29 cellular contexts compared by ENCODE assay signal in genomic region chr6:86508230-86508629, GRCh38.
"Had no signal": no experiment of that assay in that cellular context is flagged by ENCODE, and none has a peak within 500 bp of the region (broad histone marks: within the 10 kb centered on the region; RNA-seq: fewer than 3 reads in every experiment).

No MANE protein-coding gene starts in this region.

- DNase-seq: stimulated activated CD4-positive, alpha-beta T cell treated with anti-CD3 and anti-CD28 coated beads, Interleukin-2, amount 100 ng/mL, for 48 hours; stimulated activated CD4-positive, alpha-beta T cell treated with anti-CD3 and anti-CD28 coated beads, Interleukin-4, amount 100 ng/mL, for 1 hour; stimulated activated CD4-positive, alpha-beta T cell treated with anti-CD3 and anti-CD28 coated beads, Interleukin-4, amount 100 ng/mL, for 24 hours; stimulated activated CD4-positive, alpha-beta T cell treated with anti-CD3 and anti-CD28 coated beads, Interleukin-4, amount 100 ng/mL, for 4 hours; stimulated activated CD8-positive, alpha-beta memory T cell treated with anti-CD3 and anti-CD28 coated beads, Interleukin-4, amount 100 ng/mL, for 48 hours; stimulated activated naive B cell treated with anti-CD40 and anti-IgM and Interleukin-4, amounts not matched to agents 10 μg/mL and 1 μg/mL and 100 μg/mL, for 72 hours; stimulated activated naive CD4-positive, alpha-beta T cell; stimulated activated naive CD4-positive, alpha-beta T cell treated with Interleukin-2 at 50 U/mL for 16 hours; stimulated activated naive CD8-positive, alpha-beta T cell treated with anti-CD3 and anti-CD28 coated beads, Interleukin-15, amount 100 ng/mL, for 72 hours; stimulated activated naive CD8-positive, alpha-beta T cell treated with anti-CD3 and anti-CD28 coated beads, Interleukin-15, Interleukin-2, amounts not matched to agents 100 U/mL and 50 U/mL, for 24 hours; stomach; substantia nigra; testis; thyroid gland; tibial artery; transverse colon; trophoblast cell; upper lobe of left lung; upper lobe of right lung; uterus had no signal

- H3K9me3 ChIP-seq: stomach, testis, thoracic aorta, thyroid gland, tibial artery, transverse colon, upper lobe of left lung, upper lobe of right lung, uterus, vagina had no signal

- H3K27me3 ChIP-seq: stomach, suprapubic skin, testis, thyroid gland, tibial artery, tibial nerve, transverse colon, upper lobe of left lung, upper lobe of right lung, uterus, vagina had no signal

- H3K4me1 ChIP-seq: stomach, suprapubic skin, testis, thyroid gland, tibial artery, tibial nerve, transverse colon, upper lobe of left lung, upper lobe of right lung, uterus, vagina had no signal

- FAIRE-seq: urothelium cell line had no signal

- ATAC-seq: stimulated activated effector memory CD8-positive, alpha-beta T cell treated with anti-CD3 and anti-CD28 coated beads, Interleukin-12 subunit alpha, Interleukin-12 subunit beta, amount 100 ng/mL, for 72 hours; stimulated activated memory B cell treated with anti-CD40 and anti-IgM and Interleukin-4, amounts not matched to agents 10 μg/mL and 1 μg/mL and 100 μg/mL, for 72 hours; stimulated activated naive B cell treated with anti-CD40 and anti-IgM and Interleukin-4, amounts not matched to agents 10 μg/mL and 1 μg/mL and 100 μg/mL, for 72 hours; stimulated activated naive CD8-positive, alpha-beta T cell treated with anti-CD3 and anti-CD28 coated beads, Interleukin-15, amount 100 ng/mL, for 72 hours; stimulated activated naive CD8-positive, alpha-beta T cell treated with anti-CD3 and anti-CD28 coated beads, Interleukin-15, Interleukin-2, amounts not matched to agents 100 U/mL and 50 U/mL, for 24 hours; upper lobe of right lung had no signal

- H3K27me3 Mint-ChIP-seq: stimulated activated memory B cell treated with anti-CD40 and anti-IgM and Interleukin-4, amounts not matched to agents 10 μg/mL and 1 μg/mL and 100 μg/mL, for 72 hours; stimulated activated naive B cell treated with anti-CD40 and anti-IgM and Interleukin-4, amounts not matched to agents 10 μg/mL and 1 μg/mL and 100 μg/mL, for 72 hours; stimulated activated naive CD8-positive, alpha-beta T cell treated with anti-CD3 and anti-CD28 coated beads, Interleukin-15, amount 100 ng/mL, for 72 hours; stimulated activated naive CD8-positive, alpha-beta T cell treated with anti-CD3 and anti-CD28 coated beads, Interleukin-15, Interleukin-2, amounts not matched to agents 100 ng/mL and 50 ng/mL, for 24 hours; type B pancreatic cell had no signal

- H3K4me1 Mint-ChIP-seq: stimulated activated effector memory CD8-positive, alpha-beta T cell treated with anti-CD3 and anti-CD28 coated beads, Interleukin-12 subunit alpha, Interleukin-12 subunit beta, amount 100 ng/mL, for 72 hours; stimulated activated memory B cell treated with anti-CD40 and anti-IgM and Interleukin-4, amounts not matched to agents 10 μg/mL and 1 μg/mL and 100 μg/mL, for 72 hours; stimulated activated naive B cell treated with anti-CD40 and anti-IgM and Interleukin-4, amounts not matched to agents 10 μg/mL and 1 μg/mL and 100 μg/mL, for 72 hours; stimulated activated naive CD8-positive, alpha-beta T cell treated with anti-CD3 and anti-CD28 coated beads, Interleukin-15, amount 100 ng/mL, for 72 hours had no signal

- H3K27ac ChIP-seq: stomach, suprapubic skin, testis, thoracic aorta, thyroid gland, tibial artery, tibial nerve, transverse colon, upper lobe of left lung, upper lobe of right lung, uterus, vagina had no signal

- H3K27ac Mint-ChIP-seq: stimulated activated effector memory CD8-positive, alpha-beta T cell treated with anti-CD3 and anti-CD28 coated beads, Interleukin-12 subunit alpha, Interleukin-12 subunit beta, amount 100 ng/mL, for 72 hours; stimulated activated memory B cell treated with anti-CD40 and anti-IgM and Interleukin-4, amounts not matched to agents 10 μg/mL and 1 μg/mL and 100 μg/mL, for 72 hours; stimulated activated naive B cell treated with anti-CD40 and anti-IgM and Interleukin-4, amounts not matched to agents 10 μg/mL and 1 μg/mL and 100 μg/mL, for 72 hours; stimulated activated naive CD8-positive, alpha-beta T cell treated with anti-CD3 and anti-CD28 coated beads, Interleukin-15, amount 100 ng/mL, for 72 hours; stimulated activated naive CD8-positive, alpha-beta T cell treated with anti-CD3 and anti-CD28 coated beads, Interleukin-15, Interleukin-2, amounts not matched to agents 100 ng/mL and 50 ng/mL, for 24 hours; type B pancreatic cell had no signal

- H3K4me3 Mint-ChIP-seq: stimulated activated effector memory CD8-positive, alpha-beta T cell treated with anti-CD3 and anti-CD28 coated beads, Interleukin-12 subunit alpha, Interleukin-12 subunit beta, amount 100 ng/mL, for 72 hours; stimulated activated memory B cell treated with anti-CD40 and anti-IgM and Interleukin-4, amounts not matched to agents 10 μg/mL and 1 μg/mL and 100 μg/mL, for 72 hours; stimulated activated naive B cell treated with anti-CD40 and anti-IgM and Interleukin-4, amounts not matched to agents 10 μg/mL and 1 μg/mL and 100 μg/mL, for 72 hours; stimulated activated naive CD8-positive, alpha-beta T cell treated with anti-CD3 and anti-CD28 coated beads, Interleukin-15, amount 100 ng/mL, for 72 hours; stimulated activated naive CD8-positive, alpha-beta T cell treated with anti-CD3 and anti-CD28 coated beads, Interleukin-15, Interleukin-2, amounts not matched to agents 100 ng/mL and 50 ng/mL, for 24 hours; type B pancreatic cell had no signal

- H3K36me3 ChIP-seq: stomach, suprapubic skin, thoracic aorta, thyroid gland, tibial artery, tibial nerve, transverse colon, upper lobe of left lung, upper lobe of right lung, uterus, vagina had no signal

- H3K36me3 Mint-ChIP-seq: stimulated activated effector memory CD8-positive, alpha-beta T cell treated with anti-CD3 and anti-CD28 coated beads, Interleukin-12 subunit alpha, Interleukin-12 subunit beta, amount 100 ng/mL, for 72 hours; stimulated activated memory B cell treated with anti-CD40 and anti-IgM and Interleukin-4, amounts not matched to agents 10 μg/mL and 1 μg/mL and 100 μg/mL, for 72 hours; stimulated activated naive B cell treated with anti-CD40 and anti-IgM and Interleukin-4, amounts not matched to agents 10 μg/mL and 1 μg/mL and 100 μg/mL, for 72 hours; type B pancreatic cell had no signal

- H3K4me3 ChIP-seq: stomach, suprapubic skin, testis, thoracic aorta, thyroid gland, tibial artery, tibial nerve, transverse colon, upper lobe of left lung, upper lobe of right lung, uterus, vagina had no signal
